23 cellular contexts compared by ENCODE assay signal in the genomic region with DNA sequence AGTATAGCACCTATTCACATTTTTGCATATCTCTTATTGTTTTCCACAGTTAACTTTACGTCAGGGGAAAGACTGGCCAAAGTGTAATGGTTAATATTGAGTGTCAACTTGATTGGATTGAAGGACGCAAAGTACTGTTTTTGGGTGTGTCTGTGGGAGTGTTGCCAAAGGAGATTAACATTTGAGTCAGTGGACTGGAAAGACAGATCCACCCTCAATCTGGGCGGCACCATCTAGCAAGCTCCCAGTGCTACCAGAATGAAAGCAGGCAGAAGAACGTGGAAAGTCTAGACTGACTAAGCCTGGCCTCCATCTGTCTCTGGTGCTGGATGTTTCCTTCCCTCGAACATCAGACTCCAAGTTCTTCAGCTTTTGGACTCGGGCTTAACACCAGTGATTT.
"Had no signal": no experiment of that assay in that cellular context is flagged by ENCODE, and none has a peak within 500 bp of the region (broad histone marks: within the 10 kb centered on the region; RNA-seq: fewer than 3 reads in every experiment).

No MANE protein-coding gene starts in this region.

- H3K27me3 Mint-ChIP-seq: activated CD4-positive, alpha-beta memory T cell treated with anti-CD3 and anti-CD28 coated beads for 36 hours; natural killer cell treated with Interleukin-12 subunit alpha and Interleukin-12 subunit beta and Interleukin-15 and Interleukin-18, amount 100 ng/mL, for 72 hours; progenitor cell of endocrine pancreas had no signal

- H3K27ac ChIP-seq: coronary artery, gastroesophageal sphincter, sigmoid colon, spleen, thoracic aorta, upper lobe of left lung had no signal

- H3K4me3 ChIP-seq: coronary artery, gastroesophageal sphincter, sigmoid colon, spleen, thoracic aorta, upper lobe of left lung had no signal

- H3K27ac Mint-ChIP-seq: activated CD4-positive, alpha-beta memory T cell treated with anti-CD3 and anti-CD28 coated beads for 36 hours; activated naive CD4-positive, alpha-beta T cell treated with anti-CD3 and anti-CD28 coated beads for 36 hours; natural killer cell treated with Interleukin-12 subunit alpha and Interleukin-12 subunit beta and Interleukin-15 and Interleukin-18, amount 100 ng/mL, for 72 hours; progenitor cell of endocrine pancreas had no signal

- H3K9me3 ChIP-seq: gastroesophageal sphincter, sigmoid colon, thoracic aorta, upper lobe of left lung had no signal

- ATAC-seq: gastroesophageal sphincter; left ventricle myocardium superior; natural killer cell treated with Interleukin-12 subunit alpha and Interleukin-12 subunit beta and Interleukin-15 and Interleukin-18, amount 100 ng/mL, for 72 hours had no signal

- H3K27me3 ChIP-seq: gastroesophageal sphincter, sigmoid colon, spleen, upper lobe of left lung had no signal

- H3K4me1 ChIP-seq: gastroesophageal sphincter, sigmoid colon, spleen, upper lobe of left lung had no signal

- H3K4me3 Mint-ChIP-seq: activated CD4-positive, alpha-beta memory T cell treated with anti-CD3 and anti-CD28 coated beads for 36 hours; activated naive CD4-positive, alpha-beta T cell treated with anti-CD3 and anti-CD28 coated beads for 36 hours; natural killer cell treated with Interleukin-12 subunit alpha and Interleukin-12 subunit beta and Interleukin-15 and Interleukin-18, amount 100 ng/mL, for 72 hours had no signal

- H3K36me3 ChIP-seq: gastroesophageal sphincter, sigmoid colon, spleen, thoracic aorta, upper lobe of left lung had no signal

- H3K36me3 Mint-ChIP-seq: activated CD4-positive, alpha-beta memory T cell treated with anti-CD3 and anti-CD28 coated beads for 36 hours; natural killer cell treated with Interleukin-12 subunit alpha and Interleukin-12 subunit beta and Interleukin-15 and Interleukin-18, amount 100 ng/mL, for 72 hours had no signal

- DNase-seq: activated CD4-positive, alpha-beta memory T cell treated with anti-CD3 and anti-CD28 coated beads for 36 hours; activated CD4-positive, alpha-beta T cell treated with anti-CD3 and anti-CD28 coated beads for 48 hours; activated effector memory CD4-positive, alpha-beta T cell treated with Interleukin-2 at 50 U/mL for 16 hours; activated naive CD4-positive, alpha-beta T cell treated with anti-CD3 and anti-CD28 coated beads for 36 hours; activated T-cell treated with anti-CD3 and anti-CD28 coated beads, Interleukin-2, amount 50 U/mL, for 48 hours; amygdala; cerebellar nuclear complex; head of caudate nucleus; hypothalamus; left ventricle myocardium superior; midbrain; retina; sigmoid colon; spleen; stimulated activated CD4-positive, alpha-beta T cell treated with anti-CD3 and anti-CD28 coated beads, Interleukin-4, amount 100 ng/mL, for 1 hour; stimulated activated naive CD4-positive, alpha-beta T cell; T-helper 9 cell; upper lobe of left lung had no signal
